In genomic region chr2:31183973-31184372, GRCh38 we compare ENCODE assay signal across 1 cellular context. TPM values are rescaled to one million over a fixed set of nuclear protein-coding genes. Genes with fewer than 3 reads are reported as not detected.
"Had no signal": no experiment of that assay in that cellular context is flagged by ENCODE, and none has a peak within 500 bp of the region (broad histone marks: within the 10 kb centered on the region; RNA-seq: fewer than 3 reads in every experiment).

No MANE protein-coding gene starts in this region.

RNA-seq across cellular contexts. Expression of gene CAPN14, which starts 33.3 kb away (rescaled TPM):
- total RNA-seq: G401 had no signal

RNA-seq across cellular contexts. Expression of gene GALNT14, which starts 45.7 kb away (rescaled TPM):
- total RNA-seq: G401 had no signal
